ENCODE assay signal across 35 cellular contexts in genomic region chr7:28008171-28008570, GRCh38.
"Had no signal": no experiment of that assay in that cellular context is flagged by ENCODE, and none has a peak within 500 bp of the region (broad histone marks: within the 10 kb centered on the region; RNA-seq: fewer than 3 reads in every experiment).

No MANE protein-coding gene starts in this region.

- DNase-seq: activated B cell treated with CpG ODN at 0.5 μM for 24 hours; activated CD4-positive, alpha-beta memory T cell treated with anti-CD3 and anti-CD28 coated beads for 36 hours; activated CD4-positive, alpha-beta T cell treated with anti-CD3 and anti-CD28 coated beads for 4 hours; activated CD4-positive, alpha-beta T cell treated with anti-CD3 and anti-CD28 coated beads, Interleukin-2, amount 50 U/mL, for 1 hour; activated CD4-positive, CD25-positive, alpha-beta regulatory T cell treated with anti-CD3 and anti-CD28 coated beads, Interleukin-2, amount 50 U/mL, for 72 hours; activated CD8-positive, alpha-beta memory T cell treated with anti-CD3 and anti-CD28 coated beads, Interleukin-2, amount 10 ng/mL, durations not matched to agents 7 days and 5 days; activated CD8-positive, alpha-beta memory T cell treated with anti-CD3 and anti-CD28 coated beads, Interleukin-2, amount 50 U/mL, for 48 hours; activated effector memory CD4-positive, alpha-beta T cell treated with anti-CD3 and anti-CD28 coated beads, Interleukin-2, amount 50 U/mL, for 16 hours; activated naive CD4-positive, alpha-beta T cell; activated naive CD4-positive, alpha-beta T cell treated with anti-CD3 and anti-CD28 coated beads, Interleukin-2, amount 50 U/mL, for 16 hours; activated naive CD8-positive, alpha-beta T cell treated with anti-CD3 and anti-CD28 coated beads for 36 hours; activated T-cell treated with anti-CD3 and anti-CD28 coated beads, Interleukin-2, amount 50 U/mL, for 1 hour; activated T-cell treated with anti-CD3 and anti-CD28 coated beads, Interleukin-2, amount 50 U/mL, for 72 hours; amygdala; cerebellar nuclear complex; MG63; NCI-H1048; NCI-H1105 treated with DMSO at 0.1 percent for 48 hours; NCI-H1436; NCI-H1694; NCI-H1930; NCI-H2081 treated with DMSO at 0.1 percent for 48 hours; NCI-H345; NCI-H524 treated with DMSO at 0.1 percent for 48 hours; NCI-H748 treated with DMSO at 0.1 percent for 48 hours; NK-92 treated with Interleukin-12 subunit alpha and Interleukin-12 subunit beta, amount 100 ng/mL, for 24 hours; OCI-M1; Right ventricle myocardium superior; SW 1271; T-helper 1 cell; T-helper 2 cell; T-helper 9 cell had no signal

- H3K36me3 ChIP-seq: ascending aorta, MG63 had no signal

- H3K27ac ChIP-seq: ascending aorta, VCaP had no signal

- H3K27me3 ChIP-seq: ascending aorta, MG63 had no signal

- ATAC-seq: activated CD8-positive, alpha-beta memory T cell treated with anti-CD3 and anti-CD28 coated beads, Interleukin-2, amount 10 ng/mL, durations not matched to agents 7 days and 5 days; activated T-cell treated with anti-CD3 and anti-CD28 coated beads, Interleukin-2, amount 50 U/mL, for 72 hours; activated T-helper 17 cell treated with anti-CD3 and anti-CD28 coated beads, Interleukin-2, amount 50 U/mL, for 72 hours had no signal

- H3K9me3 ChIP-seq: ascending aorta, MG63 had no signal

- H3K4me1 ChIP-seq: ascending aorta had no signal

- H3K4me3 ChIP-seq: ascending aorta, MG63 had no signal
